14 cellular contexts compared by ENCODE assay signal in genomic region chr4:8160233-8160560, GRCh38. TPM values are rescaled to one million over a fixed set of nuclear protein-coding genes. Genes with fewer than 3 reads are reported as not detected.
DNase-seq lines count a peak whose midpoint lies in the region; ATAC-seq and TF ChIP-seq lines count a peak whose summit lies in the region.
"Had no signal": no experiment of that assay in that cellular context is flagged by ENCODE, and none has a peak within 500 bp of the region (broad histone marks: within the 10 kb centered on the region; RNA-seq: fewer than 3 reads in every experiment).

No MANE protein-coding gene starts in this region.

- peak overlapping the region; percentile 32 for H3K4me3 Mint-ChIP-seq in stimulated activated naive CD8-positive, alpha-beta T cell treated with anti-CD3 and anti-CD28 coated beads, Interleukin-15, Interleukin-2, amounts not matched to agents 100 ng/mL and 50 ng/mL, for 24 hours
- H3K4me3 Mint-ChIP-seq in activated CD8-positive, alpha-beta T cell treated with anti-CD3 and anti-CD28 coated beads, Interleukin-2, amount 10 ng/mL, durations not matched to agents 7 days and 5 days = peak overlapping the region; percentile 68
- H3K4me3 Mint-ChIP-seq in type B pancreatic cell = peak overlapping the region; percentile 81

- H3K27ac ChIP-seq in lower lobe of right lung (no peak overlapping the region), caudate nucleus (ENCODE audit: low read depth, low read length) (no peak overlapping the region), smooth muscle cell (ENCODE audit: low read depth) (no peak overlapping the region)
- H3K27ac ChIP-seq: prostate gland, upper lobe of left lung had no signal

- H3K27ac Mint-ChIP-seq in stimulated activated naive CD8-positive, alpha-beta T cell treated with anti-CD3 and anti-CD28 coated beads, Interleukin-15, Interleukin-2, amounts not matched to agents 100 ng/mL and 50 ng/mL, for 24 hours = no peak overlapping the region
- no peak overlapping the region for H3K27ac Mint-ChIP-seq in activated CD8-positive, alpha-beta T cell treated with anti-CD3 and anti-CD28 coated beads, Interleukin-2, amount 10 ng/mL, durations not matched to agents 7 days and 5 days
- H3K27ac Mint-ChIP-seq in type B pancreatic cell = no peak overlapping the region

- WGBS in smooth muscle cell (ENCODE audit: low lambda C conversion rate) = 87% methylated on average over 4 of the region's 4 CpGs

- peaks cover 5% of the 10 kb centered on the region for H3K27me3 Mint-ChIP-seq in stimulated activated naive CD8-positive, alpha-beta T cell treated with anti-CD3 and anti-CD28 coated beads, Interleukin-15, Interleukin-2, amounts not matched to agents 100 ng/mL and 50 ng/mL, for 24 hours
- H3K27me3 Mint-ChIP-seq in activated CD8-positive, alpha-beta T cell treated with anti-CD3 and anti-CD28 coated beads, Interleukin-2, amount 10 ng/mL, durations not matched to agents 7 days and 5 days (ENCODE audit: low read depth) = peaks cover 15% of the 10 kb centered on the region
- peaks cover 44% of the 10 kb centered on the region for H3K27me3 Mint-ChIP-seq in type B pancreatic cell

- no peaks in the 10 kb centered on the region for H4K20me1 ChIP-seq in smooth muscle cell (ENCODE audit: low read depth)

- no peaks in the 10 kb centered on the region for H3K36me3 ChIP-seq in lower lobe of right lung
- H3K36me3 ChIP-seq in smooth muscle cell (ENCODE audit: low read depth) = no peaks in the 10 kb centered on the region
- H3K36me3 ChIP-seq: gastroesophageal sphincter, prostate gland, upper lobe of left lung had no signal

- CTCF ChIA-PET in activated CD8-positive, alpha-beta T cell treated with anti-CD3 and anti-CD28 coated beads, Interleukin-2, amount 10 ng/mL, durations not matched to agents 7 days and 5 days (lab: Charles Lee) = interaction anchor here (1.4 to 1.8 kb wide), 2 partner anchors 16 to 32 kb away, joined by 3 to 8 read pairs; no protein-coding TSS in a partner anchor

- no peaks in the 10 kb centered on the region for H3K9me3 ChIP-seq in lower lobe of right lung
- H3K9me3 ChIP-seq in smooth muscle cell (replicated peaks; ENCODE audit: low read depth) = no peaks in the 10 kb centered on the region
- H3K9me3 ChIP-seq: gastroesophageal sphincter, mucosa of descending colon, prostate gland, upper lobe of left lung had no signal

- peaks cover 12% of the 10 kb centered on the region for H3K27me3 ChIP-seq in lower lobe of right lung (ENCODE audit: low read depth)
- peaks cover 22% of the 10 kb centered on the region for H3K27me3 ChIP-seq in smooth muscle cell (ENCODE audit: low read depth)

- no peak for DNase-seq in stimulated activated naive CD8-positive, alpha-beta T cell treated with anti-CD3 and anti-CD28 coated beads, Interleukin-15, Interleukin-2, amounts not matched to agents 100 U/mL and 50 U/mL, for 24 hours
- no peak for DNase-seq in activated CD8-positive, alpha-beta T cell treated with anti-CD3 and anti-CD28 coated beads, Interleukin-2, amount 10 ng/mL, durations not matched to agents 7 days and 5 days
- DNase-seq in lower lobe of right lung = peak; percentile 27
- DNase-seq in type B pancreatic cell (ENCODE audit: extremely low spot score, unreplicated experiment) = no peak
- no peak for DNase-seq in stimulated activated CD4-positive, alpha-beta T cell treated with anti-CD3 and anti-CD28 coated beads, Interleukin-15, amount 100 ng/mL, for 24 hours
- DNase-seq in caudate nucleus (lab: John Stamatoyannopoulos, UW) = no peak
- no peak for DNase-seq in smooth muscle cell (lab: John Stamatoyannopoulos, UW; ENCODE audit: unreplicated experiment)
- DNase-seq: activated CD4-positive, alpha-beta T cell treated with anti-CD3 and anti-CD28 coated beads for 4 hours; RPMI8226; upper lobe of left lung had no signal

- H3K9me3 Mint-ChIP-seq in stimulated activated naive CD8-positive, alpha-beta T cell treated with anti-CD3 and anti-CD28 coated beads, Interleukin-15, Interleukin-2, amounts not matched to agents 100 ng/mL and 50 ng/mL, for 24 hours = no peaks in the 10 kb centered on the region
- H3K9me3 Mint-ChIP-seq in activated CD8-positive, alpha-beta T cell treated with anti-CD3 and anti-CD28 coated beads, Interleukin-2, amount 10 ng/mL, durations not matched to agents 7 days and 5 days (ENCODE audit: insufficient read depth) = no peaks in the 10 kb centered on the region
- H3K9me3 Mint-ChIP-seq in type B pancreatic cell = no peaks in the 10 kb centered on the region

- TF ChIP-seq CTCF in lower lobe of right lung (IDR thresholded peaks at IDR 0.05) (no peak), type B pancreatic cell (conservative IDR thresholded peaks at IDR 0.05) (no peak), smooth muscle cell (IDR thresholded peaks at IDR 0.05; ENCODE audit: borderline replicate concordance, insufficient read depth, poor library complexity, severe bottlenecking) (no peak)

- no peaks in the 10 kb centered on the region for H3K79me2 ChIP-seq in smooth muscle cell (ENCODE audit: low read depth)

- H3K4me1 ChIP-seq in lower lobe of right lung (peaks cover 20% of the 10 kb centered on the region), smooth muscle cell (ENCODE audit: low read depth) (no peaks in the 10 kb centered on the region)

- no peak overlapping the region for H2AFZ ChIP-seq in smooth muscle cell (ENCODE audit: low read depth)

- no peaks in the 10 kb centered on the region for H3K36me3 Mint-ChIP-seq in stimulated activated naive CD8-positive, alpha-beta T cell treated with anti-CD3 and anti-CD28 coated beads, Interleukin-15, Interleukin-2, amounts not matched to agents 100 ng/mL and 50 ng/mL, for 24 hours (ENCODE audit: low read depth)
- no peaks in the 10 kb centered on the region for H3K36me3 Mint-ChIP-seq in activated CD8-positive, alpha-beta T cell treated with anti-CD3 and anti-CD28 coated beads, Interleukin-2, amount 10 ng/mL, durations not matched to agents 7 days and 5 days (ENCODE audit: low read depth)
- no peaks in the 10 kb centered on the region for H3K36me3 Mint-ChIP-seq in type B pancreatic cell

- H3F3A ChIP-seq in smooth muscle cell (ENCODE audit: low read depth) = no peaks in the 10 kb centered on the region

- ATAC-seq in stimulated activated naive CD8-positive, alpha-beta T cell treated with anti-CD3 and anti-CD28 coated beads, Interleukin-15, Interleukin-2, amounts not matched to agents 100 U/mL and 50 U/mL, for 24 hours = no peak
- ATAC-seq in activated CD8-positive, alpha-beta T cell treated with anti-CD3 and anti-CD28 coated beads, Interleukin-2, amount 10 ng/mL, durations not matched to agents 7 days and 5 days = no peak
- no peak for ATAC-seq in lower lobe of right lung
- ATAC-seq: gastroesophageal sphincter, mucosa of descending colon had no signal

- H3K4me3 ChIP-seq in lower lobe of right lung (no peak overlapping the region), smooth muscle cell (no peak overlapping the region)
- H3K4me3 ChIP-seq: mucosa of descending colon had no signal

- H3K4me2 ChIP-seq in smooth muscle cell = no peak overlapping the region

- intact Hi-C loops in lower lobe of right lung (cut with DNase I) = no loop called here

- H3K4me1 Mint-ChIP-seq in stimulated activated naive CD8-positive, alpha-beta T cell treated with anti-CD3 and anti-CD28 coated beads, Interleukin-15, Interleukin-2, amounts not matched to agents 100 ng/mL and 50 ng/mL, for 24 hours (ENCODE audit: low read depth) = peaks cover 18% of the 10 kb centered on the region
- H3K4me1 Mint-ChIP-seq in activated CD8-positive, alpha-beta T cell treated with anti-CD3 and anti-CD28 coated beads, Interleukin-2, amount 10 ng/mL, durations not matched to agents 7 days and 5 days (ENCODE audit: low read depth) = peaks cover 11% of the 10 kb centered on the region
- H3K4me1 Mint-ChIP-seq in type B pancreatic cell (ENCODE audit: unreplicated experiment) = peaks cover 15% of the 10 kb centered on the region

- POLR2A ChIA-PET in activated CD8-positive, alpha-beta T cell treated with anti-CD3 and anti-CD28 coated beads, Interleukin-2, amount 10 ng/mL, durations not matched to agents 7 days and 5 days (lab: Charles Lee) = no interaction called here

- no peak overlapping the region for H3K9ac ChIP-seq in smooth muscle cell (ENCODE audit: low read depth)

RNA-seq across cellular contexts. Expression of gene ABLIM2, which starts 1.6 kb away (rescaled TPM):
- total RNA-seq in activated CD8-positive, alpha-beta T cell treated with anti-CD3 and anti-CD28 coated beads, Interleukin-2, amount 10 ng/mL, durations not matched to agents 7 days and 5 days = under 1 TPM; 0.42 to 0.55 TPM
- total RNA-seq in lower lobe of right lung (5.2 TPM), type B pancreatic cell (ENCODE audit: low replicate concordance) (2.6 and 3.4 TPM in 2 replicates), smooth muscle cell (not detected in 2 replicates)
- 0.08 and 0.30 TPM in 2 replicates for polyA plus RNA-seq in smooth muscle cell

RNA-seq across cellular contexts. Expression of gene SH3TC1, which starts 38.9 kb away (rescaled TPM):
- total RNA-seq in activated CD8-positive, alpha-beta T cell treated with anti-CD3 and anti-CD28 coated beads, Interleukin-2, amount 10 ng/mL, durations not matched to agents 7 days and 5 days = 1 to 10 TPM; 6.3 to 7.3 TPM
- total RNA-seq in lower lobe of right lung (73.1 TPM), type B pancreatic cell (ENCODE audit: low replicate concordance) (5.4 and 6.9 TPM in 2 replicates), smooth muscle cell (7.8 TPM in 2 replicates)
- 12.1 and 17.7 TPM in 2 replicates for polyA plus RNA-seq in smooth muscle cell
